ENCODE assay signal across 13 cellular contexts in genomic region chr11:48090174-48090573, GRCh38.
DNase-seq lines count a peak whose midpoint lies in the region; ATAC-seq and TF ChIP-seq lines count a peak whose summit lies in the region.
"Had no signal": no experiment of that assay in that cellular context is flagged by ENCODE, and none has a peak within 500 bp of the region (broad histone marks: within the 10 kb centered on the region; RNA-seq: fewer than 3 reads in every experiment).

No MANE protein-coding gene starts in this region.

- H3K9me3 ChIP-seq in OCI-LY1 (ENCODE audit: low read length) = no peaks in the 10 kb centered on the region
- H3K9me3 ChIP-seq in spleen = no peaks in the 10 kb centered on the region

- H3K9me3 Mint-ChIP-seq in activated naive CD8-positive, alpha-beta T cell treated with anti-CD3 and anti-CD28 coated beads, Interleukin-2, amount 10 ng/mL, durations not matched to agents 7 days and 5 days = no peaks in the 10 kb centered on the region
- H3K9me3 Mint-ChIP-seq in activated naive CD8-positive, alpha-beta T cell treated with anti-CD3 and anti-CD28 coated beads for 36 hours = no peaks in the 10 kb centered on the region
- no peaks in the 10 kb centered on the region for H3K9me3 Mint-ChIP-seq in activated T-helper 17 cell treated with anti-CD3 and anti-CD28 coated beads, Interleukin-2, amount 50 U/mL, for 72 hours
- H3K9me3 Mint-ChIP-seq: CD4-positive, alpha-beta memory T cell; HFFc6 had no signal

- intact Hi-C loops in spleen (cut with DNase I; ENCODE audit: low total_unique reads) = no loop called here

- DNase-seq in activated naive CD8-positive, alpha-beta T cell treated with anti-CD3 and anti-CD28 coated beads, Interleukin-2, amount 10 ng/mL, durations not matched to agents 7 days and 5 days = no peak
- no peak for DNase-seq in activated naive CD8-positive, alpha-beta T cell treated with anti-CD3 and anti-CD28 coated beads for 36 hours
- DNase-seq in iPS-NIHi7 (ENCODE audit: extremely low spot score) (peak; percentile 7), spleen (no peak)
- DNase-seq in stimulated activated CD4-positive, alpha-beta T cell treated with anti-CD3 and anti-CD28 coated beads, Interleukin-1b, Interleukin-23, amount 100 ng/mL, for 48 hours = no peak
- DNase-seq: CD4-positive, alpha-beta memory T cell; KG1; NCI-H1092; NCI-H82; Right ventricle myocardium superior had no signal

- no peaks in the 10 kb centered on the region for H3K27me3 Mint-ChIP-seq in activated naive CD8-positive, alpha-beta T cell treated with anti-CD3 and anti-CD28 coated beads, Interleukin-2, amount 10 ng/mL, durations not matched to agents 7 days and 5 days
- no peaks in the 10 kb centered on the region for H3K27me3 Mint-ChIP-seq in activated naive CD8-positive, alpha-beta T cell treated with anti-CD3 and anti-CD28 coated beads for 36 hours
- no peaks in the 10 kb centered on the region for H3K27me3 Mint-ChIP-seq in activated T-helper 17 cell treated with anti-CD3 and anti-CD28 coated beads, Interleukin-2, amount 50 U/mL, for 72 hours
- H3K27me3 Mint-ChIP-seq: CD4-positive, alpha-beta memory T cell had no signal

- no peak for TF ChIP-seq CTCF in OCI-LY1 (IDR thresholded peaks at IDR 0.05; ENCODE audit: low read length)
- TF ChIP-seq CTCF in spleen (IDR thresholded peaks at IDR 0.05 in 8 of 11, conservative IDR thresholded peaks at IDR 0.05 in 3 of 11) = no peak

- peak; percentile 26 for ATAC-seq in activated naive CD8-positive, alpha-beta T cell treated with anti-CD3 and anti-CD28 coated beads, Interleukin-2, amount 10 ng/mL, durations not matched to agents 7 days and 5 days (ENCODE audit: low read depth)
- ATAC-seq in activated T-helper 17 cell treated with anti-CD3 and anti-CD28 coated beads, Interleukin-2, amount 50 U/mL, for 72 hours (replicated peaks) = no peak

- peak overlapping the region; percentile 8; the same call in 1 of the 2 replicates for H3K9ac ChIP-seq in OCI-LY1 (ENCODE audit: low read length)

- POLR2A ChIA-PET in activated naive CD8-positive, alpha-beta T cell treated with anti-CD3 and anti-CD28 coated beads, Interleukin-2, amount 10 ng/mL, durations not matched to agents 7 days and 5 days (lab: Charles Lee) = interaction anchor here (0.6 kb wide), 1 partner anchor 207 kb away, joined by 3 read pairs; no protein-coding TSS in a partner anchor

- peaks cover 12% of the 10 kb centered on the region; the same call in 1 of the 2 replicates for H3F3A ChIP-seq in OCI-LY1 (ENCODE audit: insufficient read depth, low read length)

- H3K4me3 ChIP-seq in OCI-LY1 (ENCODE audit: low read depth, low read length, poor library complexity, severe bottlenecking) (no peak overlapping the region), spleen (no peak overlapping the region)

- no peaks in the 10 kb centered on the region for H3K9me2 ChIP-seq in OCI-LY1 (ENCODE audit: low read depth, low read length)

- H3K27ac Mint-ChIP-seq in activated naive CD8-positive, alpha-beta T cell treated with anti-CD3 and anti-CD28 coated beads, Interleukin-2, amount 10 ng/mL, durations not matched to agents 7 days and 5 days = peak overlapping the region; percentile 4
- no peak overlapping the region for H3K27ac Mint-ChIP-seq in activated naive CD8-positive, alpha-beta T cell treated with anti-CD3 and anti-CD28 coated beads for 36 hours
- H3K27ac Mint-ChIP-seq in activated T-helper 17 cell treated with anti-CD3 and anti-CD28 coated beads, Interleukin-2, amount 50 U/mL, for 72 hours = no peak overlapping the region
- H3K27ac Mint-ChIP-seq: HFFc6 had no signal

- H3K4me2 ChIP-seq in OCI-LY1 (ENCODE audit: low read length) = peak overlapping the region; percentile 41; the same call in 1 of the 2 replicates

- H4K20me1 ChIP-seq in OCI-LY1 (ENCODE audit: insufficient read depth, low read length) = no peaks in the 10 kb centered on the region

- H3K27me3 ChIP-seq in OCI-LY1 (ENCODE audit: insufficient read depth, low read length) (no peaks in the 10 kb centered on the region), spleen (replicated peaks in 1 of 7) (no peaks in the 10 kb centered on the region)

- no peak overlapping the region for H2AFZ ChIP-seq in OCI-LY1 (ENCODE audit: low read length)

- H3K4me1 Mint-ChIP-seq in activated naive CD8-positive, alpha-beta T cell treated with anti-CD3 and anti-CD28 coated beads, Interleukin-2, amount 10 ng/mL, durations not matched to agents 7 days and 5 days = peaks cover 27% of the 10 kb centered on the region
- peaks cover 15% of the 10 kb centered on the region for H3K4me1 Mint-ChIP-seq in activated naive CD8-positive, alpha-beta T cell treated with anti-CD3 and anti-CD28 coated beads for 36 hours
- H3K4me1 Mint-ChIP-seq in activated T-helper 17 cell treated with anti-CD3 and anti-CD28 coated beads, Interleukin-2, amount 50 U/mL, for 72 hours = peaks cover 26% of the 10 kb centered on the region

- H3K79me2 ChIP-seq in OCI-LY1 (ENCODE audit: insufficient read depth, low read length) = peaks cover 83% of the 10 kb centered on the region

- 54 to 75% (median 70%) methylated on average over 8 of the region's 8 CpGs for WGBS in spleen, 5 donors

- H3K4me1 ChIP-seq in OCI-LY1 (ENCODE audit: insufficient read depth, low read length, severe bottlenecking) = peaks cover 100% of the 10 kb centered on the region
- peaks cover 9 to 97% (median 55%) of the 10 kb centered on the region in 6 donors for H3K4me1 ChIP-seq in spleen

- TF ChIP-seq POLR2A in spleen (IDR thresholded peaks at IDR 0.05) = no peak

- H3K36me3 ChIP-seq in OCI-LY1 (ENCODE audit: insufficient read depth, low read length) = no peaks in the 10 kb centered on the region
- peaks cover 0 to 12% (median 0%) of the 10 kb centered on the region in 6 donors for H3K36me3 ChIP-seq in spleen

- H3K27ac ChIP-seq in OCI-LY1 (ENCODE audit: low read depth, low read length, poor library complexity, severe bottlenecking) (peak overlapping the region; percentile 81), spleen (no peak overlapping the region)

- H3K36me3 Mint-ChIP-seq in activated naive CD8-positive, alpha-beta T cell treated with anti-CD3 and anti-CD28 coated beads, Interleukin-2, amount 10 ng/mL, durations not matched to agents 7 days and 5 days = peaks cover 5% of the 10 kb centered on the region
- no peaks in the 10 kb centered on the region for H3K36me3 Mint-ChIP-seq in activated naive CD8-positive, alpha-beta T cell treated with anti-CD3 and anti-CD28 coated beads for 36 hours
- H3K36me3 Mint-ChIP-seq in activated T-helper 17 cell treated with anti-CD3 and anti-CD28 coated beads, Interleukin-2, amount 50 U/mL, for 72 hours (ENCODE audit: low read depth) = no peaks in the 10 kb centered on the region

- H3K4me3 Mint-ChIP-seq in activated naive CD8-positive, alpha-beta T cell treated with anti-CD3 and anti-CD28 coated beads, Interleukin-2, amount 10 ng/mL, durations not matched to agents 7 days and 5 days = no peak overlapping the region
- H3K4me3 Mint-ChIP-seq in activated naive CD8-positive, alpha-beta T cell treated with anti-CD3 and anti-CD28 coated beads for 36 hours = no peak overlapping the region
- H3K4me3 Mint-ChIP-seq in activated T-helper 17 cell treated with anti-CD3 and anti-CD28 coated beads, Interleukin-2, amount 50 U/mL, for 72 hours = no peak overlapping the region
- H3K4me3 Mint-ChIP-seq: HFFc6 had no signal
